Comparison of ENCODE assay signal across 9 cellular contexts in genomic region chr12:48156648-48157015, GRCh38. TPM values are rescaled to one million over a fixed set of nuclear protein-coding genes. Genes with fewer than 3 reads are reported as not detected.
DNase-seq lines count a peak whose midpoint lies in the region; ATAC-seq and TF ChIP-seq lines count a peak whose summit lies in the region.
"Had no signal": no experiment of that assay in that cellular context is flagged by ENCODE, and none has a peak within 500 bp of the region (broad histone marks: within the 10 kb centered on the region; RNA-seq: fewer than 3 reads in every experiment).

No MANE protein-coding gene starts in this region.

- ATAC-seq in natural killer cell (no peak), HG02759 (IDR thresholded peaks at IDR 0.05; ENCODE audit: unreplicated experiment) (no peak), GM19452 (IDR thresholded peaks at IDR 0.05; ENCODE audit: unreplicated experiment) (no peak), GM21526 (IDR thresholded peaks at IDR 0.05; ENCODE audit: low FRiP score, unreplicated experiment) (no peak)

- H3K9me3 Mint-ChIP-seq in natural killer cell, result no peaks in the 10 kb centered on the region

- peak overlapping the region; percentile 96 for H3K4me3 Mint-ChIP-seq in natural killer cell

- H3K36me3 ChIP-seq in BE2C, result peaks cover 3% of the 10 kb centered on the region
- H3K36me3 ChIP-seq in MG63, result peaks cover 8% of the 10 kb centered on the region; the same call in 1 of the 2 replicates
- H3K36me3 ChIP-seq in duodenal mucosa (ENCODE audit: control insufficient read depth in 1 of 2, insufficient read depth in 2 of 2, low read length in 2 of 2), result peaks cover 6 to 15% of the 10 kb centered on the region in 2 donors

- H3K9ac ChIP-seq in duodenal mucosa (ENCODE audit: low read depth in 1 of 2, low read length in 2 of 2), result peak overlapping the region; percentile 91 to 97

- H3K9me3 ChIP-seq in BE2C (no peaks in the 10 kb centered on the region), MG63 (no peaks in the 10 kb centered on the region), duodenal mucosa (ENCODE audit: control insufficient read depth in 1 of 2, low read length in 2 of 2) (no peaks in the 10 kb centered on the region)

- no peak overlapping the region for H3K27ac ChIP-seq in duodenal mucosa (ENCODE audit: low read depth, low read length)

- DNase-seq in BE2C (no peak), MG63 (no peak), natural killer cell (no peak), OCI-M2 (lab: John Stamatoyannopoulos, UW; ENCODE audit: unreplicated experiment) (no peak)

- peak overlapping the region; percentile 95 to 98 for H3K27ac Mint-ChIP-seq in natural killer cell

- H3K36me3 Mint-ChIP-seq in natural killer cell, result peaks cover 9% of the 10 kb centered on the region

- peak overlapping the region; percentile 93 for H3K4me3 ChIP-seq in BE2C (ENCODE audit: low read depth, low read length)
- H3K4me3 ChIP-seq in MG63, result peak overlapping the region; percentile 71
- peak overlapping the region; percentile 94 to 99 for H3K4me3 ChIP-seq in duodenal mucosa (ENCODE audit: low read depth in 1 of 2, low read length in 2 of 2)

- TF ChIP-seq CTCF in BE2C (IDR thresholded peaks at IDR 0.05; ENCODE audit: low read depth, low read length) (no peak), natural killer cell (IDR thresholded peaks at IDR 0.05) (no peak)

- intact Hi-C loops in natural killer cell (cut with micrococcal nuclease), result loop anchor here (1.0 kb wide), 2 partner anchors 42 to 50 kb away; partner anchors contain the start of gene SENP1

- peaks cover 31 to 36% of the 10 kb centered on the region in 2 donors for H3K4me1 Mint-ChIP-seq in natural killer cell

- no peaks in the 10 kb centered on the region for H3K27me3 Mint-ChIP-seq in natural killer cell (ENCODE audit: low read depth in 2 of 2)

- H3K27me3 ChIP-seq in BE2C (no peaks in the 10 kb centered on the region), MG63 (no peaks in the 10 kb centered on the region), duodenal mucosa (ENCODE audit: control insufficient read depth in 1 of 2, insufficient read depth in 2 of 2, low read length in 2 of 2) (no peaks in the 10 kb centered on the region)

- H3K4me1 ChIP-seq in BE2C (no peaks in the 10 kb centered on the region), duodenal mucosa (ENCODE audit: control insufficient read depth in 1 of 2, insufficient read depth in 2 of 2, low read length in 2 of 2) (peaks cover 9 to 13% of the 10 kb centered on the region in 2 donors)

RNA-seq across cellular contexts. Expression of gene ASB8, which starts 0.7 kb away (rescaled TPM):
- 43.2 TPM for polyA plus RNA-seq in BE2C (2012; ENCODE audit: insufficient read depth, insufficient read length, low read depth)
- 31.3 and 79.9 TPM in 2 replicates for total RNA-seq in MG63 (2014; rRNA removed; shearing (Covaris generic); ENCODE audit: low replicate concordance)
- 10 to 100 TPM; 62.9 to 73.8 (median 71.3) TPM for total RNA-seq in natural killer cell

RNA-seq across cellular contexts. Expression of gene CCDC184, which starts 26.8 kb away (rescaled TPM):
- polyA plus RNA-seq in BE2C (2012; ENCODE audit: insufficient read depth, insufficient read length, low read depth), result 1.7 TPM
- total RNA-seq in MG63 (2014; rRNA removed; shearing (Covaris generic); ENCODE audit: low replicate concordance), result not detected in 2 replicates
- 1 to 10 TPM; 3.0 to 6.2 (median 4.2) TPM for total RNA-seq in natural killer cell

RNA-seq across cellular contexts. Expression of gene PFKM, which starts 37.5 kb away (rescaled TPM):
- 109 TPM for polyA plus RNA-seq in BE2C (2012; ENCODE audit: insufficient read depth, insufficient read length, low read depth)
- 38.2 and 64.7 TPM in 2 replicates for total RNA-seq in MG63 (2014; rRNA removed; shearing (Covaris generic); ENCODE audit: low replicate concordance)
- total RNA-seq in natural killer cell, result 10 to 100 TPM in 1 of 3 donors, 1 to 10 TPM in 2; 6.2 to 13.5 (median 6.4) TPM

RNA-seq across cellular contexts. Expression of gene OR10AD1, which starts 46.5 kb away (rescaled TPM):
- polyA plus RNA-seq in BE2C (2012; ENCODE audit: insufficient read depth, insufficient read length, low read depth), result not detected
- not detected in 2 replicates for total RNA-seq in MG63 (2014; rRNA removed; shearing (Covaris generic); ENCODE audit: low replicate concordance)
- total RNA-seq in natural killer cell, result not detected
- total RNA-seq: activated CD8-positive, alpha-beta memory T cell treated with anti-CD3 and anti-CD28 coated beads for 36 hours had no signal

RNA-seq across cellular contexts. Expression of gene SENP1, which starts 50.8 kb away (rescaled TPM):
- 7.1 TPM for polyA plus RNA-seq in BE2C (2012; ENCODE audit: insufficient read depth, insufficient read length, low read depth)
- total RNA-seq in MG63 (2014; rRNA removed; shearing (Covaris generic); ENCODE audit: low replicate concordance), result 15.6 and 16.3 TPM in 2 replicates
- 10 to 100 TPM; 35.6 to 39.6 (median 36.8) TPM for total RNA-seq in natural killer cell
